Comparison of ENCODE assay signal across 1 cellular context in the genomic region with DNA sequence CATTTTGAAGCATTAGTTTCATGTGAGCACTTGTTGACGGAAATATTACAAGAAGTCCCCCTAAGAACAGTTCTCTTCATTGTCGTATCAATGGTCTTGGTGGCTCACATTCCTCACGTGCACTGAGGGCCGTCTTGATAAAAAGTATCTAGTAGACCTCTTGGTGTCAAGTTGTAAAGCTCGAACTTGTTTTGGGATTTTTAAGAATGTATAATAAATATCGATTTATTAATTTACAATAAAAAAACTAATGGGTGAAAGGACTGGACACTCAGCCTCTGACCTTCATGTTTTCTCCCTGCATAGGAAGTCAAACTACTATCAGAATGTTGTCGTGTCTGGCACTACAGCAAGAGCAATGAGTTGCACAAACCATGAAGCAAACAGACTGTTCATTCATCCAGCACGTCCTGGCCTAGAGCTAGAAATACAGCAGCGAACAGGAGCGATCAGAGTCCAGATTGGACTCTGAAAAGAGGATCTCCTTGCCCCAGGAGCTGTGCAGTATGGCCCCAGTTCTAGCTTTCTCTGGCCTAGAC.
TF ChIP-seq lines count a peak whose summit lies in the region.

No MANE protein-coding gene starts in this region.

TF ChIP-seq in HepG2, 621 proteins besides CTCF, POLR2A, EP300 and RAD21 (continued from another document and continues in another):
- TF ChIP-seq, protein P1, sequence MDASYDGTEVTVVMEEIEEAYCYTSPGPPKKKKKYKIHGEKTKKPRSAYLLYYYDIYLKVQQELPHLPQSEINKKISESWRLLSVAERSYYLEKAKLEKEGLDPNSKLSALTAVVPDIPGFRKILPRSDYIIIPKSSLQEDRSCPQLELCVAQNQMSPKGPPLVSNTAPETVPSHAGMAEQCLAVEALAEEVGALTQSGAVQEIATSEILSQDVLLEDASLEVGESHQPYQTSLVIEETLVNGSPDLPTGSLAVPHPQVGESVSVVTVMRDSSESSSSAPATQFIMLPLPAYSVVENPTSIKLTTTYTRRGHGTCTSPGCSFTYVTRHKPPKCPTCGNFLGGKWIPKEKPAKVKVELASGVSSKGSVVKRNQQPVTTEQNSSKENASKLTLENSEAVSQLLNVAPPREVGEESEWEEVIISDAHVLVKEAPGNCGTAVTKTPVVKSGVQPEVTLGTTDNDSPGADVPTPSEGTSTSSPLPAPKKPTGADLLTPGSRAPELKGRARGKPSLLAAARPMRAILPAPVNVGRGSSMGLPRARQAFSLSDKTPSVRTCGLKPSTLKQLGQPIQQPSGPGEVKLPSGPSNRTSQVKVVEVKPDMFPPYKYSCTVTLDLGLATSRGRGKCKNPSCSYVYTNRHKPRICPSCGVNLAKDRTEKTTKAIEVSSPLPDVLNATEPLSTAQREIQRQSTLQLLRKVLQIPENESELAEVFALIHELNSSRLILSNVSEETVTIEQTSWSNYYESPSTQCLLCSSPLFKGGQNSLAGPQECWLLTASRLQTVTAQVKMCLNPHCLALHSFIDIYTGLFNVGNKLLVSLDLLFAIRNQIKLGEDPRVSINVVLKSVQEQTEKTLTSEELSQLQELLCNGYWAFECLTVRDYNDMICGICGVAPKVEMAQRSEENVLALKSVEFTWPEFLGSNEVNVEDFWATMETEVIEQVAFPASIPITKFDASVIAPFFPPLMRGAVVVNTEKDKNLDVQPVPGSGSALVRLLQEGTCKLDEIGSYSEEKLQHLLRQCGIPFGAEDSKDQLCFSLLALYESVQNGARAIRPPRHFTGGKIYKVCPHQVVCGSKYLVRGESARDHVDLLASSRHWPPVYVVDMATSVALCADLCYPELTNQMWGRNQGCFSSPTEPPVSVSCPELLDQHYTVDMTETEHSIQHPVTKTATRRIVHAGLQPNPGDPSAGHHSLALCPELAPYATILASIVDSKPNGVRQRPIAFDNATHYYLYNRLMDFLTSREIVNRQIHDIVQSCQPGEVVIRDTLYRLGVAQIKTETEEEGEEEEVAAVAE (CRISPR knock-in tag; IDR thresholded peaks at IDR 0.05; ENCODE audit: borderline replicate concordance), result no peak
- TF ChIP-seq BORCS8-MEF2B (CRISPR knock-in tag; IDR thresholded peaks at IDR 0.05) (no peak), ZNF850 (CRISPR knock-in tag; conservative IDR thresholded peaks at IDR 0.05) (no peak), KDM4B (CRISPR knock-in tag; IDR thresholded peaks at IDR 0.05) (0 out of 2 replicates have a peak, but pooled peaks have one; percentile 23), SCMH1 (CRISPR knock-in tag; IDR thresholded peaks at IDR 0.05; ENCODE audit: borderline replicate concordance) (no peak), PHF5A (CRISPR knock-in tag; IDR thresholded peaks at IDR 0.05; ENCODE audit: low read depth, unreplicated experiment) (peak; percentile 72), CENPT (CRISPR knock-in tag; IDR thresholded peaks at IDR 0.05; ENCODE audit: low read depth) (no peak), ZNF382 (CRISPR knock-in tag; IDR thresholded peaks at IDR 0.05; ENCODE audit: borderline replicate concordance) (no peak), ZNF577 (CRISPR knock-in tag; IDR thresholded peaks at IDR 0.05; ENCODE audit: borderline replicate concordance, low read depth) (no peak), MZF1 (CRISPR knock-in tag; IDR thresholded peaks at IDR 0.05; ENCODE audit: borderline replicate concordance) (no peak), ZNF556 (CRISPR knock-in tag; IDR thresholded peaks at IDR 0.05; ENCODE audit: borderline replicate concordance) (no peak), ZNF451 (CRISPR knock-in tag; IDR thresholded peaks at IDR 0.05) (0 out of 2 replicates have a peak, but pooled peaks have one; percentile 31), AGO2 (optimal IDR thresholded peaks at IDR 0.05; ENCODE audit: low read depth, low read length) (no peak), ZNF337 (CRISPR knock-in tag; IDR thresholded peaks at IDR 0.05; ENCODE audit: borderline replicate concordance, low read depth) (no peak), ELF1 (CRISPR knock-in tag; IDR thresholded peaks at IDR 0.05) (no peak), ZBTB1 (CRISPR knock-in tag; IDR thresholded peaks at IDR 0.05; ENCODE audit: borderline replicate concordance) (no peak), SOX13 (IDR thresholded peaks at IDR 0.05) (no peak), SOX13 (CRISPR knock-in tag; conservative IDR thresholded peaks at IDR 0.05 in 1 of 2, IDR thresholded peaks at IDR 0.05 in 1 of 2) (peak in 1 of 2 experiments; percentile 67; a peak in 2 of 4 replicates), ZFP41 (CRISPR knock-in tag; IDR thresholded peaks at IDR 0.05; ENCODE audit: borderline replicate concordance) (no peak)
- TF ChIP-seq, protein P2, sequence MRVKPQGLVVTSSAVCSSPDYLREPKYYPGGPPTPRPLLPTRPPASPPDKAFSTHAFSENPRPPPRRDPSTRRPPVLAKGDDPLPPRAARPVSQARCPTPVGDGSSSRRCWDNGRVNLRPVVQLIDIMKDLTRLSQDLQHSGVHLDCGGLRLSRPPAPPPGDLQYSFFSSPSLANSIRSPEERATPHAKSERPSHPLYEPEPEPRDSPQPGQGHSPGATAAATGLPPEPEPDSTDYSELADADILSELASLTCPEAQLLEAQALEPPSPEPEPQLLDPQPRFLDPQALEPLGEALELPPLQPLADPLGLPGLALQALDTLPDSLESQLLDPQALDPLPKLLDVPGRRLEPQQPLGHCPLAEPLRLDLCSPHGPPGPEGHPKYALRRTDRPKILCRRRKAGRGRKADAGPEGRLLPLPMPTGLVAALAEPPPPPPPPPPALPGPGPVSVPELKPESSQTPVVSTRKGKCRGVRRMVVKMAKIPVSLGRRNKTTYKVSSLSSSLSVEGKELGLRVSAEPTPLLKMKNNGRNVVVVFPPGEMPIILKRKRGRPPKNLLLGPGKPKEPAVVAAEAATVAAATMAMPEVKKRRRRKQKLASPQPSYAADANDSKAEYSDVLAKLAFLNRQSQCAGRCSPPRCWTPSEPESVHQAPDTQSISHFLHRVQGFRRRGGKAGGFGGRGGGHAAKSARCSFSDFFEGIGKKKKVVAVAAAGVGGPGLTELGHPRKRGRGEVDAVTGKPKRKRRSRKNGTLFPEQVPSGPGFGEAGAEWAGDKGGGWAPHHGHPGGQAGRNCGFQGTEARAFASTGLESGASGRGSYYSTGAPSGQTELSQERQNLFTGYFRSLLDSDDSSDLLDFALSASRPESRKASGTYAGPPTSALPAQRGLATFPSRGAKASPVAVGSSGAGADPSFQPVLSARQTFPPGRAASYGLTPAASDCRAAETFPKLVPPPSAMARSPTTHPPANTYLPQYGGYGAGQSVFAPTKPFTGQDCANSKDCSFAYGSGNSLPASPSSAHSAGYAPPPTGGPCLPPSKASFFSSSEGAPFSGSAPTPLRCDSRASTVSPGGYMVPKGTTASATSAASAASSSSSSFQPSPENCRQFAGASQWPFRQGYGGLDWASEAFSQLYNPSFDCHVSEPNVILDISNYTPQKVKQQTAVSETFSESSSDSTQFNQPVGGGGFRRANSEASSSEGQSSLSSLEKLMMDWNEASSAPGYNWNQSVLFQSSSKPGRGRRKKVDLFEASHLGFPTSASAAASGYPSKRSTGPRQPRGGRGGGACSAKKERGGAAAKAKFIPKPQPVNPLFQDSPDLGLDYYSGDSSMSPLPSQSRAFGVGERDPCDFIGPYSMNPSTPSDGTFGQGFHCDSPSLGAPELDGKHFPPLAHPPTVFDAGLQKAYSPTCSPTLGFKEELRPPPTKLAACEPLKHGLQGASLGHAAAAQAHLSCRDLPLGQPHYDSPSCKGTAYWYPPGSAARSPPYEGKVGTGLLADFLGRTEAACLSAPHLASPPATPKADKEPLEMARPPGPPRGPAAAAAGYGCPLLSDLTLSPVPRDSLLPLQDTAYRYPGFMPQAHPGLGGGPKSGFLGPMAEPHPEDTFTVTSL (CRISPR knock-in tag; IDR thresholded peaks at IDR 0.05; ENCODE audit: borderline replicate concordance), result peak; percentile 76; the same call in 1 of the 2 replicates
- TF ChIP-seq, protein P3, sequence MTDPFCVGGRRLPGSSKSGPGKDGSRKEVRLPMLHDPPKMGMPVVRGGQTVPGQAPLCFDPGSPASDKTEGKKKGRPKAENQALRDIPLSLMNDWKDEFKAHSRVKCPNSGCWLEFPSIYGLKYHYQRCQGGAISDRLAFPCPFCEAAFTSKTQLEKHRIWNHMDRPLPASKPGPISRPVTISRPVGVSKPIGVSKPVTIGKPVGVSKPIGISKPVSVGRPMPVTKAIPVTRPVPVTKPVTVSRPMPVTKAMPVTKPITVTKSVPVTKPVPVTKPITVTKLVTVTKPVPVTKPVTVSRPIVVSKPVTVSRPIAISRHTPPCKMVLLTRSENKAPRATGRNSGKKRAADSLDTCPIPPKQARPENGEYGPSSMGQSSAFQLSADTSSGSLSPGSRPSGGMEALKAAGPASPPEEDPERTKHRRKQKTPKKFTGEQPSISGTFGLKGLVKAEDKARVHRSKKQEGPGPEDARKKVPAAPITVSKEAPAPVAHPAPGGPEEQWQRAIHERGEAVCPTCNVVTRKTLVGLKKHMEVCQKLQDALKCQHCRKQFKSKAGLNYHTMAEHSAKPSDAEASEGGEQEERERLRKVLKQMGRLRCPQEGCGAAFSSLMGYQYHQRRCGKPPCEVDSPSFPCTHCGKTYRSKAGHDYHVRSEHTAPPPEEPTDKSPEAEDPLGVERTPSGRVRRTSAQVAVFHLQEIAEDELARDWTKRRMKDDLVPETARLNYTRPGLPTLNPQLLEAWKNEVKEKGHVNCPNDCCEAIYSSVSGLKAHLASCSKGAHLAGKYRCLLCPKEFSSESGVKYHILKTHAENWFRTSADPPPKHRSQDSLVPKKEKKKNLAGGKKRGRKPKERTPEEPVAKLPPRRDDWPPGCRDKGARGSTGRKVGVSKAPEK (CRISPR knock-in tag; IDR thresholded peaks at IDR 0.05; ENCODE audit: borderline replicate concordance), result no peak
- TF ChIP-seq, protein P4, sequence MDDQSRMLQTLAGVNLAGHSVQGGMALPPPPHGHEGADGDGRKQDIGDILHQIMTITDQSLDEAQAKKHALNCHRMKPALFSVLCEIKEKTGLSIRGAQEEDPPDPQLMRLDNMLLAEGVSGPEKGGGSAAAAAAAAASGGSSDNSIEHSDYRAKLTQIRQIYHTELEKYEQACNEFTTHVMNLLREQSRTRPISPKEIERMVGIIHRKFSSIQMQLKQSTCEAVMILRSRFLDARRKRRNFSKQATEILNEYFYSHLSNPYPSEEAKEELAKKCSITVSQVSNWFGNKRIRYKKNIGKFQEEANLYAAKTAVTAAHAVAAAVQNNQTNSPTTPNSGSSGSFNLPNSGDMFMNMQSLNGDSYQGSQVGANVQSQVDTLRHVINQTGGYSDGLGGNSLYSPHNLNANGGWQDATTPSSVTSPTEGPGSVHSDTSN (CRISPR knock-in tag; IDR thresholded peaks at IDR 0.05; ENCODE audit: borderline replicate concordance), result no peak
- TF ChIP-seq, protein P5, sequence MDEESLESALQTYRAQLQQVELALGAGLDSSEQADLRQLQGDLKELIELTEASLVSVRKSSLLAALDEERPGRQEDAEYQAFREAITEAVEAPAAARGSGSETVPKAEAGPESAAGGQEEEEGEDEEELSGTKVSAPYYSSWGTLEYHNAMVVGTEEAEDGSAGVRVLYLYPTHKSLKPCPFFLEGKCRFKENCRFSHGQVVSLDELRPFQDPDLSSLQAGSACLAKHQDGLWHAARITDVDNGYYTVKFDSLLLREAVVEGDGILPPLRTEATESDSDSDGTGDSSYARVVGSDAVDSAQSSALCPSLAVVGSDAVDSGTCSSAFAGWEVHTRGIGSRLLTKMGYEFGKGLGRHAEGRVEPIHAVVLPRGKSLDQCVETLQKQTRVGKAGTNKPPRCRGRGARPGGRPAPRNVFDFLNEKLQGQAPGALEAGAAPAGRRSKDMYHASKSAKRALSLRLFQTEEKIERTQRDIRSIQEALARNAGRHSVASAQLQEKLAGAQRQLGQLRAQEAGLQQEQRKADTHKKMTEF (CRISPR knock-in tag; IDR thresholded peaks at IDR 0.05), result peak; percentile 66
- TF ChIP-seq, protein P6, sequence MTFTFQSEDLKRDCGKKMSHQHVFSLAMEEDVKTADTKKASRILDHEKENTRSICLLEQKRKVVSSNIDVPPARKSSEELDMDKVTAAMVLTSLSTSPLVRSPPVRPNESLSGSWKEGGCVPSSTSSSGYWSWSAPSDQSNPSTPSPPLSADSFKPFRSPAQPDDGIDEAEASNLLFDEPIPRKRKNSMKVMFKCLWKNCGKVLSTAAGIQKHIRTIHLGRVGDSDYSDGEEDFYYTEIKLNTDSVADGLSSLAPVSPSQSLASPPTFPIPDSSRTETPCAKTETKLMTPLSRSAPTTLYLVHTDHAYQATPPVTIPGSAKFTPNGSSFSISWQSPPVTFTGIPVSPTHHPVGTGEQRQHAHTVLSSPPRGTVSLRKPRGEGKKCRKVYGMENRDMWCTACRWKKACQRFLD (CRISPR knock-in tag; IDR thresholded peaks at IDR 0.05; ENCODE audit: borderline replicate concordance), result no peak
- TF ChIP-seq, protein P7, sequence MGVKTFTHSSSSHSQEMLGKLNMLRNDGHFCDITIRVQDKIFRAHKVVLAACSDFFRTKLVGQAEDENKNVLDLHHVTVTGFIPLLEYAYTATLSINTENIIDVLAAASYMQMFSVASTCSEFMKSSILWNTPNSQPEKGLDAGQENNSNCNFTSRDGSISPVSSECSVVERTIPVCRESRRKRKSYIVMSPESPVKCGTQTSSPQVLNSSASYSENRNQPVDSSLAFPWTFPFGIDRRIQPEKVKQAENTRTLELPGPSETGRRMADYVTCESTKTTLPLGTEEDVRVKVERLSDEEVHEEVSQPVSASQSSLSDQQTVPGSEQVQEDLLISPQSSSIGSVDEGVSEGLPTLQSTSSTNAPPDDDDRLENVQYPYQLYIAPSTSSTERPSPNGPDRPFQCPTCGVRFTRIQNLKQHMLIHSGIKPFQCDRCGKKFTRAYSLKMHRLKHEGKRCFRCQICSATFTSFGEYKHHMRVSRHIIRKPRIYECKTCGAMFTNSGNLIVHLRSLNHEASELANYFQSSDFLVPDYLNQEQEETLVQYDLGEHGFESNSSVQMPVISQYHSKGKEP (CRISPR knock-in tag; IDR thresholded peaks at IDR 0.05), result no peak
- TF ChIP-seq, protein P8, sequence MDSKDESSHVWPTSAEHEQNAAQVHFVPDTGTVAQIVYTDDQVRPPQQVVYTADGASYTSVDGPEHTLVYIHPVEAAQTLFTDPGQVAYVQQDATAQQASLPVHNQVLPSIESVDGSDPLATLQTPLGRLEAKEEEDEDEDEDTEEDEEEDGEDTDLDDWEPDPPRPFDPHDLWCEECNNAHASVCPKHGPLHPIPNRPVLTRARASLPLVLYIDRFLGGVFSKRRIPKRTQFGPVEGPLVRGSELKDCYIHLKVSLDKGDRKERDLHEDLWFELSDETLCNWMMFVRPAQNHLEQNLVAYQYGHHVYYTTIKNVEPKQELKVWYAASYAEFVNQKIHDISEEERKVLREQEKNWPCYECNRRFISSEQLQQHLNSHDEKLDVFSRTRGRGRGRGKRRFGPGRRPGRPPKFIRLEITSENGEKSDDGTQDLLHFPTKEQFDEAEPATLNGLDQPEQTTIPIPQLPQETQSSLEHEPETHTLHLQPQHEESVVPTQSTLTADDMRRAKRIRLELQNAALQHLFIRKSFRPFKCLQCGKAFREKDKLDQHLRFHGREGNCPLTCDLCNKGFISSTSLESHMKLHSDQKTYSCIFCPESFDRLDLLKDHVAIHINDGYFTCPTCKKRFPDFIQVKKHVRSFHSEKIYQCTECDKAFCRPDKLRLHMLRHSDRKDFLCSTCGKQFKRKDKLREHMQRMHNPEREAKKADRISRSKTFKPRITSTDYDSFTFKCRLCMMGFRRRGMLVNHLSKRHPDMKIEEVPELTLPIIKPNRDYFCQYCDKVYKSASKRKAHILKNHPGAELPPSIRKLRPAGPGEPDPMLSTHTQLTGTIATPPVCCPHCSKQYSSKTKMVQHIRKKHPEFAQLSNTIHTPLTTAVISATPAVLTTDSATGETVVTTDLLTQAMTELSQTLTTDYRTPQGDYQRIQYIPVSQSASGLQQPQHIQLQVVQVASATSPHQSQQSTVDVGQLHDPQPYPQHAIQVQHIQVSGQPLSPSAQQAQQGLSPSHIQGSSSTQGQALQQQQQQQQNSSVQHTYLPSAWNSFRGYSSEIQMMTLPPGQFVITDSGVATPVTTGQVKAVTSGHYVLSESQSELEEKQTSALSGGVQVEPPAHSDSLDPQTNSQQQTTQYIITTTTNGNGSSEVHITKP (CRISPR knock-in tag; IDR thresholded peaks at IDR 0.05; ENCODE audit: low read depth), result peak; percentile 35; the same call in 1 of the 2 replicates
